Comparison of ENCODE assay signal across 13 cellular contexts in the genomic region with DNA sequence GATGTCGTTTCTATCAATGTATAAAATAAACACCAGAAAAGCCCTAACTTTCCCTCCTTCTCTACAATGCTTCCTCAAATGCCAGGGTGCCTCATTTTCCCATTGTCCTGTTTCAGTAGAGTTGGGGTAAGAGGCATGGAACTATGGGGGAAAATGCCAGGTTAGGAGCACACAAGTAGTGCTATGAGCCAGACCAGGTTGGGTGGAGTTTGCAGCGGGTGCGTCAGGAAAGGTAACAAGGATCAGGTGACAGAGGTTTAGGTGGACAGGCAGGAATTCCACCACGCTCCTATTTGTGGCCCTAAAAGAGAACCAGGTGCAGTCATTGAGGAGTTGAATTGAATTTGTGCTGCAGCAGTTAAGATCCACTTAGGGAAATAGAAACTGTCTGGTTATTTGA. TPM values are rescaled to one million over a fixed set of nuclear protein-coding genes. Genes with fewer than 3 reads are reported as not detected.
DNase-seq lines count a peak whose midpoint lies in the region; ATAC-seq, FAIRE-seq and TF ChIP-seq lines count a peak whose summit lies in the region.
"Had no signal": no experiment of that assay in that cellular context is flagged by ENCODE, and none has a peak within 500 bp of the region (broad histone marks: within the 10 kb centered on the region; RNA-seq: fewer than 3 reads in every experiment).

No MANE protein-coding gene starts in this region.

- intact Hi-C loops in Right ventricle myocardium superior (cut with DNase I): loop anchor here (10.0 kb wide), 1 partner anchor 462 kb away; no protein-coding TSS in a partner anchor

- ATAC-seq in stimulated activated effector memory CD8-positive, alpha-beta T cell treated with anti-CD3 and anti-CD28 coated beads, Interleukin-12 subunit alpha, Interleukin-12 subunit beta, amount 100 ng/mL, for 72 hours: no peak
- ATAC-seq in Right ventricle myocardium superior (ENCODE audit: poor library complexity): no peak

- H3K27ac Mint-ChIP-seq in T-helper 1 cell treated with Interleukin-12 subunit alpha and Interleukin-12 subunit beta and Interleukin-4 antibody, amounts not matched to agents 30 μg/mL and 1 μg/mL, for 36 hours: peak overlapping the region; percentile 92
- H3K27ac Mint-ChIP-seq in stimulated activated effector memory CD8-positive, alpha-beta T cell treated with anti-CD3 and anti-CD28 coated beads, Interleukin-12 subunit alpha, Interleukin-12 subunit beta, amount 100 ng/mL, for 72 hours: peak overlapping the region; percentile 76

- no peak for FAIRE-seq in GM19239 (lab: Jason Lieb, UNC)
- FAIRE-seq: endothelial cell of umbilical vein, small intestine had no signal

- TF ChIP-seq CTCF in epithelial cell of esophagus (IDR thresholded peaks at IDR 0.05; ENCODE audit: insufficient read depth, low read depth, low read length, missing control alignments): no peak

- H3K4me3 ChIP-seq in epithelial cell of esophagus (ENCODE audit: low read length): no peak overlapping the region

- peaks cover 3% of the 10 kb centered on the region for H3K9me3 Mint-ChIP-seq in T-helper 1 cell treated with Interleukin-12 subunit alpha and Interleukin-12 subunit beta and Interleukin-4 antibody, amounts not matched to agents 30 μg/mL and 1 μg/mL, for 36 hours
- H3K9me3 Mint-ChIP-seq in stimulated activated effector memory CD8-positive, alpha-beta T cell treated with anti-CD3 and anti-CD28 coated beads, Interleukin-12 subunit alpha, Interleukin-12 subunit beta, amount 100 ng/mL, for 72 hours: no peaks in the 10 kb centered on the region

- H3K27me3 Mint-ChIP-seq in T-helper 1 cell treated with Interleukin-12 subunit alpha and Interleukin-12 subunit beta and Interleukin-4 antibody, amounts not matched to agents 30 μg/mL and 1 μg/mL, for 36 hours (ENCODE audit: low read depth): no peaks in the 10 kb centered on the region

- H3K36me3 Mint-ChIP-seq in T-helper 1 cell treated with Interleukin-12 subunit alpha and Interleukin-12 subunit beta and Interleukin-4 antibody, amounts not matched to agents 30 μg/mL and 1 μg/mL, for 36 hours (ENCODE audit: low read depth): peaks cover 50% of the 10 kb centered on the region
- H3K36me3 Mint-ChIP-seq in stimulated activated effector memory CD8-positive, alpha-beta T cell treated with anti-CD3 and anti-CD28 coated beads, Interleukin-12 subunit alpha, Interleukin-12 subunit beta, amount 100 ng/mL, for 72 hours: peaks cover 100% of the 10 kb centered on the region

- no peak for DNase-seq in T-helper 1 cell
- peak; percentile 77 for DNase-seq in NCI-H526 treated with DMSO at 0.1 percent for 48 hours (lab: John Stamatoyannopoulos, UW)
- DNase-seq in epithelial cell of esophagus (ENCODE audit: low read depth): peak; percentile 58
- DNase-seq in stimulated activated effector memory CD8-positive, alpha-beta T cell treated with anti-CD3 and anti-CD28 coated beads, Interleukin-12 subunit alpha, Interleukin-12 subunit beta, amount 100 ng/mL, for 72 hours (ENCODE audit: low spot score in 2 of 2): no peak
- no peak for DNase-seq in GM19239 (ENCODE audit: insufficient read length, low spot score)
- no peak for DNase-seq in central memory CD4-positive, alpha-beta T cell
- no peak for DNase-seq in Right ventricle myocardium superior
- DNase-seq: aorta, NCI-H146, RPMI8226 had no signal

- peak overlapping the region; percentile 55 for H3K4me3 Mint-ChIP-seq in T-helper 1 cell treated with Interleukin-12 subunit alpha and Interleukin-12 subunit beta and Interleukin-4 antibody, amounts not matched to agents 30 μg/mL and 1 μg/mL, for 36 hours
- H3K4me3 Mint-ChIP-seq in stimulated activated effector memory CD8-positive, alpha-beta T cell treated with anti-CD3 and anti-CD28 coated beads, Interleukin-12 subunit alpha, Interleukin-12 subunit beta, amount 100 ng/mL, for 72 hours: peak overlapping the region; percentile 16

- H3K4me1 Mint-ChIP-seq in T-helper 1 cell treated with Interleukin-12 subunit alpha and Interleukin-12 subunit beta and Interleukin-4 antibody, amounts not matched to agents 30 μg/mL and 1 μg/mL, for 36 hours (ENCODE audit: low read depth): peaks cover 52% of the 10 kb centered on the region
- peaks cover 76% of the 10 kb centered on the region for H3K4me1 Mint-ChIP-seq in stimulated activated effector memory CD8-positive, alpha-beta T cell treated with anti-CD3 and anti-CD28 coated beads, Interleukin-12 subunit alpha, Interleukin-12 subunit beta, amount 100 ng/mL, for 72 hours

RNA-seq across cellular contexts. Expression of a gene that starts 36.5 kb away (rescaled TPM):
- 11.7 TPM for total RNA-seq in Right ventricle myocardium superior

RNA-seq across cellular contexts. Expression of a gene that starts 41.8 kb away (rescaled TPM):
- total RNA-seq in Right ventricle myocardium superior: 128 TPM

Comparison
In these comparisons a context has a peak if more than half of its experiments do, and no peak if none do; other contexts are left out.
1. DNase-seq: peak in NCI-H526 treated with DMSO at 0.1 percent for 48 hours (single experiment) and epithelial cell of esophagus (single experiment); none in T-helper 1 cell (0 of 5), stimulated activated effector memory CD8-positive, alpha-beta T cell treated with anti-CD3 and anti-CD28 coated beads, Interleukin-12 subunit alpha, Interleukin-12 subunit beta, amount 100 ng/mL, for 72 hours (0 of 2), GM19239 (single experiment), central memory CD4-positive, alpha-beta T cell (single experiment) and Right ventricle myocardium superior (single experiment).